In the genomic region with DNA sequence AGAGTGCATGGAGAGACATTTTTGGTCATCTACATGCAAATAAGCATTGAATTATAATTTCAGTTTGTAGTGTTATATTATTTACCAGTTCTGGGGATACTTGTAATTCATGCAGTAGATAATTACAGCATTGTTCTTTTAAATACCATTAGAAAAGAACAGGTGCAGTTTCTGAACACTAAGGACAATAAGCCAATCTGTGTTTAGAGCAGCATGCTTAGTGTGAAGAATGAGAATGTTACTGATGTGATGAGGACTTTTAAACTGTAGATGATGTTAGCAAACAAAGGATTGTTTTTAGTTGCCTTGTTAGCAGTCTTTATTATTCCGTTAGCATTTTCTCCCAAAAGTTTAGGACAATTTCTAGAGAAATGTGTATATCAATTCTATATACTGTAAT, we compare ENCODE assay signal across 19 cellular contexts.
"Had no signal": no experiment of that assay in that cellular context is flagged by ENCODE, and none has a peak within 500 bp of the region (broad histone marks: within the 10 kb centered on the region; RNA-seq: fewer than 3 reads in every experiment).

No MANE protein-coding gene starts in this region.

- H3K9me3 ChIP-seq: heart left ventricle, psoas muscle, right lobe of liver, testis, tibial nerve, upper lobe of right lung had no signal

- ATAC-seq: foreskin keratinocyte; heart left ventricle; naive thymus-derived CD4-positive, alpha-beta T cell; psoas muscle; right lobe of liver; stimulated activated memory B cell treated with anti-CD40 and anti-IgM and Interleukin-4, amounts not matched to agents 10 μg/mL and 1 μg/mL and 100 μg/mL, for 72 hours; upper lobe of right lung had no signal

- H3K27ac ChIP-seq: coronary artery, foreskin keratinocyte, heart left ventricle, parathyroid adenoma, psoas muscle, right lobe of liver, testis, tibial nerve, upper lobe of right lung had no signal

- DNase-seq: effector CD4-positive, alpha-beta T cell; endodermal cell; erythroblast; foreskin keratinocyte; heart left ventricle; kidney glomerular epithelial cell; mesendoderm; naive thymus-derived CD4-positive, alpha-beta T cell; nephron progenitor cell; psoas muscle; retina; right lobe of liver; stimulated activated CD4-positive, alpha-beta T cell treated with anti-CD3 and anti-CD28 coated beads, Interleukin-4, amount 100 ng/mL, for 1 hour; testis; upper lobe of right lung had no signal

- H3K27me3 ChIP-seq: foreskin keratinocyte, heart left ventricle, right lobe of liver, testis, tibial nerve, upper lobe of right lung had no signal

- H3K4me1 ChIP-seq: foreskin keratinocyte, heart left ventricle, parathyroid adenoma, psoas muscle, right lobe of liver, testis, tibial nerve, upper lobe of right lung had no signal

- H3K36me3 ChIP-seq: heart left ventricle, right lobe of liver, tibial nerve, upper lobe of right lung had no signal

- H3K4me3 ChIP-seq: coronary artery, heart left ventricle, psoas muscle, right lobe of liver, testis, tibial nerve, upper lobe of right lung had no signal
